8 cellular contexts compared by ENCODE assay signal in the genomic region with DNA sequence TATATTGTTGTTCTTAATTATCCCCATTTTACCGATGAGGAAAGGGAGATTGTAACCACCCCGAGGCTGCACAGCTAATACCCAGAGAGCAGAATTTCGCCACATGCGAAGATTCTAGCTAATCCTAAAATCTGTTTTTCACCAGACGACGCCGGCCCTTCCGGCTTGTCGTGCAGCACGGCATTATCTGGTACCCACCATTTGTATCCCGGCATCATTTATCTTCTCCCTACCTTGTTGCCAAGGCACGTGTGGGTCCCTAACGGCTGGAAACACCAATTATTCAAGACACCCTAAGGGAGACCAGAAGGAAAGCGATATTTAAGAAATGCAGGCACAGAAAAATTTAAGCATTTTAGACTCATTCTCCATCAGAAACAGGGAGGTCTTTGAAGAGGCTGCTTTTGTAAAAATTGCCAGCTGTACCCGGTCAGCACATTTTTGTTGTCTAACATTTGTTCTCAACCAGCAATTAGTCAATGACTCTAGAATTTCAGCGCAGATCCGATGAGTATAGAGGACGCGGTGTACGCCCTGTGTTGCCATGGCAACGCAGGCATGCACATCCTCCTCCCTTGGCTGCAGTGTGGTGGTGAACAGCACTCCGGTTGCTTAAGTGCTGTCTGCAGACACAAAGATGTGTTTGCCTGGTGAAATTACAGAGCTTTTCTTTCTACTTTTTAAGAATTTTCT.
A peak's percentile ranks its signal among the peaks of the same experiment; 100 is the strongest.
DNase-seq lines count a peak whose midpoint lies in the region; ATAC-seq and TF ChIP-seq lines count a peak whose summit lies in the region.

No MANE protein-coding gene starts in this region.

- peak overlapping the region; percentile 75 for H3K27ac ChIP-seq in suprapubic skin

- no peak for TF ChIP-seq POLR2A in suprapubic skin (IDR thresholded peaks at IDR 0.05)

- no peak for TF ChIP-seq EP300 in suprapubic skin (IDR thresholded peaks at IDR 0.05)

- H3K4me3 ChIP-seq in cardiac fibroblast (replicated peaks in 1 of 2; ENCODE audit: low read depth in 2 of 2, low read length in 2 of 2): peak overlapping the region in 1 of 2 donors; percentile 0
- no peak overlapping the region for H3K4me3 ChIP-seq in suprapubic skin

- TF ChIP-seq CTCF in cardiac fibroblast (IDR thresholded peaks at IDR 0.05; ENCODE audit: low read depth, low read length) (no peak), suprapubic skin (IDR thresholded peaks at IDR 0.05) (no peak)

- no peaks in the 10 kb centered on the region for H3K9me3 ChIP-seq in suprapubic skin

- DNase-seq in COLO668 (lab: John Stamatoyannopoulos, UW; ENCODE audit: unreplicated experiment) (peak; percentile 23), NCI-H2081 treated with DMSO at 0.1 percent for 48 hours (lab: John Stamatoyannopoulos, UW) (peak; percentile 45), cardiac fibroblast (ENCODE audit: low read depth in 2 of 2) (peak; percentile 98 to 99), iPS-NIHi7 (ENCODE audit: extremely low spot score) (peak; percentile 54), suprapubic skin (ENCODE audit: low spot score in 2 of 2) (peak; percentile 91 to 92), RPMI8226 (no peak), OCI-M1 (lab: John Stamatoyannopoulos, UW) (no peak)

- H3K4me1 ChIP-seq in suprapubic skin: peaks cover 12% of the 10 kb centered on the region

- no peaks in the 10 kb centered on the region for H3K27me3 ChIP-seq in suprapubic skin

- no peak for ATAC-seq in GM18873 (IDR thresholded peaks at IDR 0.05; ENCODE audit: low FRiP score, unreplicated experiment)

- 42% methylated on average over 22 of the region's 22 CpGs for WGBS in suprapubic skin

- no peaks in the 10 kb centered on the region for H3K36me3 ChIP-seq in suprapubic skin

Comparison
In these comparisons a context has a peak if more than half of its experiments do, and no peak if none do; other contexts are left out.
1. DNase-seq: peak in COLO668 (single experiment), NCI-H2081 treated with DMSO at 0.1 percent for 48 hours (single experiment), cardiac fibroblast (2 of 2), iPS-NIHi7 (single experiment) and suprapubic skin (2 of 2); none in RPMI8226 (single experiment) and OCI-M1 (single experiment).